Comparison of ENCODE assay signal across 2 cellular contexts in the genomic region with DNA sequence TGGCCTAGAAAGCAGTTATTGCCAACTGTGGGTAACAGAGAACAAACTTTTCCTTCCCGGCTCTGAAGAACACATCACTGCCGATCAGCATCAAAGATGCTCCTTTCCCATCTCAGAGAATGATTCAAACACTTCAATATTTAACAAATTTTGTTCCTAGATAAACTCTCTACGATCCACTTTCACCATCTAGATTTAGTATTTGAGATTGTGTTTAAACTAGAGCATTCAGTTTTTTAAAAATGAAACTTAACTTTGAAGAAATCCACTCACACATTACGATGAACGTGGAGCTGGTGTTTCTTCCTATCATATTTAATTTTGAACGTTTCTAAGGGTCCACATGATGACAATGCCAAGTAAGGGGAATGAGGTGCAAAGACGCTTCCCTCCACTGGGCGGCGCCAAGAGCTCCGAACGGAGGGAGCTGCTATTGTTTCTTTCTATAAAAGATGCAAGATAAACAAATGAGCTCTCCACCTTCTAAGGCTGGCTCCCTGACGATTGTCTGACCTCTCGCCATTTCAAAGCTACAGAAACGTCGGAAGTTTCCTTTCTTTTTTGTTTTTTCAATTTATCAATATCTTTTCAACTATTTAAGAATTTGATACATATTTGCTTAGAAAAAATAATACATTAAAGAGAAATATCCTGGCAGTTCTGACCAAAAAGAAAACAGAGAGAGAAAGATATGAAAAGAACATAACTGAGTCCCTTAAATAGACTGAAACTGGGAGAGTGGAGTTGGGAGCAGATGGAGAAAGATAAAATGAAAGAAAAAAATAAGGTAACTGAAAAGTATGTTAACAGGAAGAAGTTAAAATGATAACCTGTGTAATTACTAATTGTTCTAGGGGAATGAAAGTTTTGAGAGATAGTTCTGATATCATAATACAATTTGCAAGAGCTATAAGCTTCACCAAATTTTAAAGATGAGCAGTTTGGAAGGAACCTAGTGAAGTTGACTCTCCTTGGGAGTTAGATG.
A peak's percentile ranks its signal among the peaks of the same experiment; 100 is the strongest.
TF ChIP-seq lines count a peak whose summit lies in the region.

No MANE protein-coding gene starts in this region.

TF ChIP-seq in H1, 55 proteins besides CTCF, POLR2A, EP300 and RAD21:
- peak; percentile 68; the same call in 1 of the 2 replicates for TF ChIP-seq TCF12 (IDR thresholded peaks at IDR 0.05; ENCODE audit: low read depth, low read length)
- TF ChIP-seq BACH1 (IDR thresholded peaks at IDR 0.05; ENCODE audit: low read length), result no peak
- TF ChIP-seq MAFK (IDR thresholded peaks at IDR 0.05; ENCODE audit: low read depth, low read length), result peak; percentile 60; the same call in 1 of the 2 replicates
- peak; percentile 27; the same call in 1 of the 2 replicates for TF ChIP-seq CREB1 (IDR thresholded peaks at IDR 0.05)
- TF ChIP-seq POU5F1 (IDR thresholded peaks at IDR 0.05; ENCODE audit: low read depth, low read length), result no peak
- TF ChIP-seq, protein P1, sequence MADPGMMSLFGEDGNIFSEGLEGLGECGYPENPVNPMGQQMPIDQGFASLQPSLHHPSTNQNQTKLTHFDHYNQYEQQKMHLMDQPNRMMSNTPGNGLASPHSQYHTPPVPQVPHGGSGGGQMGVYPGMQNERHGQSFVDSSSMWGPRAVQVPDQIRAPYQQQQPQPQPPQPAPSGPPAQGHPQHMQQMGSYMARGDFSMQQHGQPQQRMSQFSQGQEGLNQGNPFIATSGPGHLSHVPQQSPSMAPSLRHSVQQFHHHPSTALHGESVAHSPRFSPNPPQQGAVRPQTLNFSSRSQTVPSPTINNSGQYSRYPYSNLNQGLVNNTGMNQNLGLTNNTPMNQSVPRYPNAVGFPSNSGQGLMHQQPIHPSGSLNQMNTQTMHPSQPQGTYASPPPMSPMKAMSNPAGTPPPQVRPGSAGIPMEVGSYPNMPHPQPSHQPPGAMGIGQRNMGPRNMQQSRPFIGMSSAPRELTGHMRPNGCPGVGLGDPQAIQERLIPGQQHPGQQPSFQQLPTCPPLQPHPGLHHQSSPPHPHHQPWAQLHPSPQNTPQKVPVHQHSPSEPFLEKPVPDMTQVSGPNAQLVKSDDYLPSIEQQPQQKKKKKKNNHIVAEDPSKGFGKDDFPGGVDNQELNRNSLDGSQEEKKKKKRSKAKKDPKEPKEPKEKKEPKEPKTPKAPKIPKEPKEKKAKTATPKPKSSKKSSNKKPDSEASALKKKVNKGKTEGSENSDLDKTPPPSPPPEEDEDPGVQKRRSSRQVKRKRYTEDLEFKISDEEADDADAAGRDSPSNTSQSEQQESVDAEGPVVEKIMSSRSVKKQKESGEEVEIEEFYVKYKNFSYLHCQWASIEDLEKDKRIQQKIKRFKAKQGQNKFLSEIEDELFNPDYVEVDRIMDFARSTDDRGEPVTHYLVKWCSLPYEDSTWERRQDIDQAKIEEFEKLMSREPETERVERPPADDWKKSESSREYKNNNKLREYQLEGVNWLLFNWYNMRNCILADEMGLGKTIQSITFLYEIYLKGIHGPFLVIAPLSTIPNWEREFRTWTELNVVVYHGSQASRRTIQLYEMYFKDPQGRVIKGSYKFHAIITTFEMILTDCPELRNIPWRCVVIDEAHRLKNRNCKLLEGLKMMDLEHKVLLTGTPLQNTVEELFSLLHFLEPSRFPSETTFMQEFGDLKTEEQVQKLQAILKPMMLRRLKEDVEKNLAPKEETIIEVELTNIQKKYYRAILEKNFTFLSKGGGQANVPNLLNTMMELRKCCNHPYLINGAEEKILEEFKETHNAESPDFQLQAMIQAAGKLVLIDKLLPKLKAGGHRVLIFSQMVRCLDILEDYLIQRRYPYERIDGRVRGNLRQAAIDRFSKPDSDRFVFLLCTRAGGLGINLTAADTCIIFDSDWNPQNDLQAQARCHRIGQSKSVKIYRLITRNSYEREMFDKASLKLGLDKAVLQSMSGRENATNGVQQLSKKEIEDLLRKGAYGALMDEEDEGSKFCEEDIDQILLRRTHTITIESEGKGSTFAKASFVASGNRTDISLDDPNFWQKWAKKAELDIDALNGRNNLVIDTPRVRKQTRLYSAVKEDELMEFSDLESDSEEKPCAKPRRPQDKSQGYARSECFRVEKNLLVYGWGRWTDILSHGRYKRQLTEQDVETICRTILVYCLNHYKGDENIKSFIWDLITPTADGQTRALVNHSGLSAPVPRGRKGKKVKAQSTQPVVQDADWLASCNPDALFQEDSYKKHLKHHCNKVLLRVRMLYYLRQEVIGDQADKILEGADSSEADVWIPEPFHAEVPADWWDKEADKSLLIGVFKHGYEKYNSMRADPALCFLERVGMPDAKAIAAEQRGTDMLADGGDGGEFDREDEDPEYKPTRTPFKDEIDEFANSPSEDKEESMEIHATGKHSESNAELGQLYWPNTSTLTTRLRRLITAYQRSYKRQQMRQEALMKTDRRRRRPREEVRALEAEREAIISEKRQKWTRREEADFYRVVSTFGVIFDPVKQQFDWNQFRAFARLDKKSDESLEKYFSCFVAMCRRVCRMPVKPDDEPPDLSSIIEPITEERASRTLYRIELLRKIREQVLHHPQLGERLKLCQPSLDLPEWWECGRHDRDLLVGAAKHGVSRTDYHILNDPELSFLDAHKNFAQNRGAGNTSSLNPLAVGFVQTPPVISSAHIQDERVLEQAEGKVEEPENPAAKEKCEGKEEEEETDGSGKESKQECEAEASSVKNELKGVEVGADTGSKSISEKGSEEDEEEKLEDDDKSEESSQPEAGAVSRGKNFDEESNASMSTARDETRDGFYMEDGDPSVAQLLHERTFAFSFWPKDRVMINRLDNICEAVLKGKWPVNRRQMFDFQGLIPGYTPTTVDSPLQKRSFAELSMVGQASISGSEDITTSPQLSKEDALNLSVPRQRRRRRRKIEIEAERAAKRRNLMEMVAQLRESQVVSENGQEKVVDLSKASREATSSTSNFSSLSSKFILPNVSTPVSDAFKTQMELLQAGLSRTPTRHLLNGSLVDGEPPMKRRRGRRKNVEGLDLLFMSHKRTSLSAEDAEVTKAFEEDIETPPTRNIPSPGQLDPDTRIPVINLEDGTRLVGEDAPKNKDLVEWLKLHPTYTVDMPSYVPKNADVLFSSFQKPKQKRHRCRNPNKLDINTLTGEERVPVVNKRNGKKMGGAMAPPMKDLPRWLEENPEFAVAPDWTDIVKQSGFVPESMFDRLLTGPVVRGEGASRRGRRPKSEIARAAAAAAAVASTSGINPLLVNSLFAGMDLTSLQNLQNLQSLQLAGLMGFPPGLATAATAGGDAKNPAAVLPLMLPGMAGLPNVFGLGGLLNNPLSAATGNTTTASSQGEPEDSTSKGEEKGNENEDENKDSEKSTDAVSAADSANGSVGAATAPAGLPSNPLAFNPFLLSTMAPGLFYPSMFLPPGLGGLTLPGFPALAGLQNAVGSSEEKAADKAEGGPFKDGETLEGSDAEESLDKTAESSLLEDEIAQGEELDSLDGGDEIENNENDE (IDR thresholded peaks at IDR 0.05; ENCODE audit: insufficient replicate concordance, low read length), result peak; percentile 74
- 0 out of 4 replicates have a peak, but pooled peaks of 1 of the 2 experiments have one; percentile 45 for TF ChIP-seq SIN3A (conservative IDR thresholded peaks at IDR 0.05 in 1 of 2, IDR thresholded peaks at IDR 0.05 in 1 of 2; ENCODE audit: low read depth in 1 of 2, low read length in 2 of 2)
TF ChIP-seq in H1: peak in this region for 5.

TF ChIP-seq in neural cell, 6 proteins besides CTCF, POLR2A, EP300 and RAD21:
- peak; percentile 77 for TF ChIP-seq SMC3 (conservative IDR thresholded peaks at IDR 0.05; ENCODE audit: poor library complexity)
- TF ChIP-seq, protein P2, sequence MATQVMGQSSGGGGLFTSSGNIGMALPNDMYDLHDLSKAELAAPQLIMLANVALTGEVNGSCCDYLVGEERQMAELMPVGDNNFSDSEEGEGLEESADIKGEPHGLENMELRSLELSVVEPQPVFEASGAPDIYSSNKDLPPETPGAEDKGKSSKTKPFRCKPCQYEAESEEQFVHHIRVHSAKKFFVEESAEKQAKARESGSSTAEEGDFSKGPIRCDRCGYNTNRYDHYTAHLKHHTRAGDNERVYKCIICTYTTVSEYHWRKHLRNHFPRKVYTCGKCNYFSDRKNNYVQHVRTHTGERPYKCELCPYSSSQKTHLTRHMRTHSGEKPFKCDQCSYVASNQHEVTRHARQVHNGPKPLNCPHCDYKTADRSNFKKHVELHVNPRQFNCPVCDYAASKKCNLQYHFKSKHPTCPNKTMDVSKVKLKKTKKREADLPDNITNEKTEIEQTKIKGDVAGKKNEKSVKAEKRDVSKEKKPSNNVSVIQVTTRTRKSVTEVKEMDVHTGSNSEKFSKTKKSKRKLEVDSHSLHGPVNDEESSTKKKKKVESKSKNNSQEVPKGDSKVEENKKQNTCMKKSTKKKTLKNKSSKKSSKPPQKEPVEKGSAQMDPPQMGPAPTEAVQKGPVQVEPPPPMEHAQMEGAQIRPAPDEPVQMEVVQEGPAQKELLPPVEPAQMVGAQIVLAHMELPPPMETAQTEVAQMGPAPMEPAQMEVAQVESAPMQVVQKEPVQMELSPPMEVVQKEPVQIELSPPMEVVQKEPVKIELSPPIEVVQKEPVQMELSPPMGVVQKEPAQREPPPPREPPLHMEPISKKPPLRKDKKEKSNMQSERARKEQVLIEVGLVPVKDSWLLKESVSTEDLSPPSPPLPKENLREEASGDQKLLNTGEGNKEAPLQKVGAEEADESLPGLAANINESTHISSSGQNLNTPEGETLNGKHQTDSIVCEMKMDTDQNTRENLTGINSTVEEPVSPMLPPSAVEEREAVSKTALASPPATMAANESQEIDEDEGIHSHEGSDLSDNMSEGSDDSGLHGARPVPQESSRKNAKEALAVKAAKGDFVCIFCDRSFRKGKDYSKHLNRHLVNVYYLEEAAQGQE (IDR thresholded peaks at IDR 0.05; ENCODE audit: borderline replicate concordance), result no peak
TF ChIP-seq in neural cell: peak in this region for 1.
